11 cellular contexts compared by ENCODE assay signal in the genomic region with DNA sequence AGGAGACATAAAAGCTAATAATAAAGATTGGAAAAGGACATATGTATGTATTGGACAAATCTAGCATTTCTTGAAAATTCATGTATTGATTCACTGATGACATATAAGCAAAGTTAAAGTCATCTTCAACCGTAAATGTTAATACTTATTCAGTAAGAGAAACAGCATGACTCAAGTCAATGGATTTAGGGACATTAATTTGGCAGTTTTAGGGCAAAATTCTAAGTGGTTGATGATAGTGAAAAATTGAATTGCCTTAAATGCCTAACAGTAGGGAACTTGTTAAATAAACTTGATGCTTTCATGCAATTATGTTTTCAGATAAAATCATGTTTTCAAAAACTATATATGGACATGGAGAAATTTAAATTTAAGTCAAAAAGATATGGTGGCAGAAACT. TPM values are rescaled to one million over a fixed set of nuclear protein-coding genes. Genes with fewer than 3 reads are reported as not detected.
A peak's percentile ranks its signal among the peaks of the same experiment; 100 is the strongest.
DNase-seq lines count a peak whose midpoint lies in the region.
"Had no signal": no experiment of that assay in that cellular context is flagged by ENCODE, and none has a peak within 500 bp of the region (broad histone marks: within the 10 kb centered on the region; RNA-seq: fewer than 3 reads in every experiment).

No MANE protein-coding gene starts in this region.

- no peak overlapping the region for H3K9ac ChIP-seq in HUES64 (ENCODE audit: low read depth, low read length)

- peak overlapping the region; percentile 70 for H3K4me3 ChIP-seq in ACC112 (ENCODE audit: low read depth, low read length)
- no peak overlapping the region for H3K4me3 ChIP-seq in HUES64 (ENCODE audit: low read length)
- H3K4me3 ChIP-seq in muscle layer of duodenum (ENCODE audit: low read depth in 1 of 2, low read length in 2 of 2), result no peak overlapping the region
- H3K4me3 ChIP-seq: gastrocnemius medialis had no signal

- H3K79me2 ChIP-seq in ACC112 (ENCODE audit: control insufficient read depth, insufficient read depth, low read length, unreplicated experiment), result peaks cover 17% of the 10 kb centered on the region

- H3K4me1 ChIP-seq in ACC112 (ENCODE audit: control insufficient read depth, insufficient read depth, low read length, unreplicated experiment) (peaks cover 57% of the 10 kb centered on the region), HUES64 (ENCODE audit: insufficient read depth, low read length) (peaks cover 34% of the 10 kb centered on the region), muscle layer of duodenum (ENCODE audit: control insufficient read depth in 1 of 2, insufficient read depth in 2 of 2, low read length in 2 of 2) (peaks cover 3 to 4% of the 10 kb centered on the region in 2 donors)

- H2AFZ ChIP-seq in ACC112 (ENCODE audit: low read length, unreplicated experiment), result no peak overlapping the region

- H3K36me3 ChIP-seq in ACC112 (ENCODE audit: insufficient read depth, low read length) (no peaks in the 10 kb centered on the region), HUES64 (ENCODE audit: insufficient read depth, low read length) (no peaks in the 10 kb centered on the region), muscle layer of duodenum (ENCODE audit: control insufficient read depth in 1 of 2, insufficient read depth in 2 of 2, low read length in 2 of 2) (peaks cover 0 to 11% of the 10 kb centered on the region in 2 donors)
- H3K36me3 ChIP-seq: gastrocnemius medialis had no signal

- peak overlapping the region; percentile 98 for H3K27ac ChIP-seq in ACC112 (ENCODE audit: low read depth, low read length)
- H3K27ac ChIP-seq in HUES64 (ENCODE audit: low read depth, low read length), result peak overlapping the region; percentile 37; the same call in 1 of the 2 replicates
- H3K27ac ChIP-seq in muscle layer of duodenum (ENCODE audit: low read length), result peak overlapping the region; percentile 7

- no peaks in the 10 kb centered on the region for H3K9me3 ChIP-seq in HUES64 (ENCODE audit: insufficient read depth, low read depth, low read length)
- no peaks in the 10 kb centered on the region for H3K9me3 ChIP-seq in muscle layer of duodenum (ENCODE audit: control insufficient read depth in 1 of 2, low read length in 2 of 2)
- H3K9me3 ChIP-seq: gastrocnemius medialis had no signal

- H3K27me3 ChIP-seq in ACC112 (ENCODE audit: insufficient read depth, low read length) (no peaks in the 10 kb centered on the region), HUES64 (ENCODE audit: insufficient read depth, low read length) (no peaks in the 10 kb centered on the region), muscle layer of duodenum (ENCODE audit: low read depth, low read length) (no peaks in the 10 kb centered on the region)
- H3K27me3 ChIP-seq: gastrocnemius medialis had no signal

- DNase-seq in cerebellar cortex (ENCODE audit: low spot score), result peak; percentile 28
- DNase-seq in DMS153 (lab: John Stamatoyannopoulos, UW), result no peak
- no peak for DNase-seq in stimulated activated CD4-positive, alpha-beta T cell treated with anti-CD3 and anti-CD28 coated beads, Interleukin-2, amount 100 ng/mL, for 48 hours
- no peak for DNase-seq in NCI-H1417 (lab: John Stamatoyannopoulos, UW)
- DNase-seq in stimulated activated naive CD4-positive, alpha-beta T cell (lab: John Stamatoyannopoulos, UW), result no peak
- DNase-seq: cerebellar nuclear complex, gastrocnemius medialis, NCI-H2081 treated with DMSO at 0.1 percent for 48 hours had no signal

- 90% methylated on average over 1 of the region's 1 CpG for WGBS in HUES64

RNA-seq across cellular contexts. Expression of a gene that starts 24.9 kb away (rescaled TPM):
- 236 TPM for polyA plus RNA-seq in HUES64 (2013, experiment 1 of 2)
- 283 TPM for polyA plus RNA-seq in HUES64 (2013, experiment 2 of 2)

Comparison
In these comparisons a context has a peak if more than half of its experiments do, and no peak if none do; other contexts are left out.
1. H3K27ac ChIP-seq: peak in every context shown above with its lines; median percentile 98 in ACC112; 37 in HUES64; 7 in muscle layer of duodenum.